In genomic region chrX:134683351-134683750, GRCh38 we compare ENCODE assay signal across 32 cellular contexts. TPM values are rescaled to one million over a fixed set of nuclear protein-coding genes. Genes with fewer than 3 reads are reported as not detected.
"Had no signal": no experiment of that assay in that cellular context is flagged by ENCODE, and none has a peak within 500 bp of the region (broad histone marks: within the 10 kb centered on the region; RNA-seq: fewer than 3 reads in every experiment).

No MANE protein-coding gene starts in this region.

- ATAC-seq: esophagus mucosa; heart right ventricle; left cardiac atrium; left lung; mucosa of descending colon; naive thymus-derived CD4-positive, alpha-beta T cell; right cardiac atrium; stimulated activated memory B cell treated with anti-CD40 and anti-IgM and Interleukin-4, amounts not matched to agents 10 μg/mL and 1 μg/mL and 100 μg/mL, for 72 hours; stimulated activated naive CD8-positive, alpha-beta T cell treated with anti-CD3 and anti-CD28 coated beads, Interleukin-15, Interleukin-2, amounts not matched to agents 100 U/mL and 50 U/mL, for 24 hours had no signal

- H3K9me3 ChIP-seq: heart right ventricle, left lung, mucosa of descending colon, prostate gland, sigmoid colon, spleen, testis, tibial artery had no signal

- H3K4me3 Mint-ChIP-seq: endodermal cell; mesothelial cell of epicardium; naive thymus-derived CD4-positive, alpha-beta T cell; nephron progenitor cell; stimulated activated memory B cell treated with anti-CD40 and anti-IgM and Interleukin-4, amounts not matched to agents 10 μg/mL and 1 μg/mL and 100 μg/mL, for 72 hours; type B pancreatic cell had no signal

- H3K4me1 ChIP-seq: left lung, prostate gland, sigmoid colon, spleen, testis, tibial artery had no signal

- H3K4me1 Mint-ChIP-seq: endodermal cell; mesothelial cell of epicardium; stimulated activated memory B cell treated with anti-CD40 and anti-IgM and Interleukin-4, amounts not matched to agents 10 μg/mL and 1 μg/mL and 100 μg/mL, for 72 hours had no signal

- H3K4me3 ChIP-seq: heart right ventricle, left lung, mucosa of descending colon, prostate gland, sigmoid colon, skin epidermis, spleen, testis, tibial artery had no signal

- H3K36me3 ChIP-seq: heart right ventricle, left lung, prostate gland, sigmoid colon, spleen, tibial artery had no signal

- H3K27me3 ChIP-seq: left lung, sigmoid colon, spleen, testis, tibial artery had no signal

- H3K27ac ChIP-seq: epithelial cell of prostate, heart right ventricle, left lung, prostate gland, sigmoid colon, skin epidermis, spleen, testis, tibial artery had no signal

- H3K27ac Mint-ChIP-seq: endodermal cell; mesothelial cell of epicardium; naive thymus-derived CD4-positive, alpha-beta T cell; nephron progenitor cell; stimulated activated memory B cell treated with anti-CD40 and anti-IgM and Interleukin-4, amounts not matched to agents 10 μg/mL and 1 μg/mL and 100 μg/mL, for 72 hours; type B pancreatic cell had no signal

- H3K36me3 Mint-ChIP-seq: mesothelial cell of epicardium; naive thymus-derived CD4-positive, alpha-beta T cell; stimulated activated memory B cell treated with anti-CD40 and anti-IgM and Interleukin-4, amounts not matched to agents 10 μg/mL and 1 μg/mL and 100 μg/mL, for 72 hours; type B pancreatic cell had no signal

- H3K9me3 Mint-ChIP-seq: naive thymus-derived CD4-positive, alpha-beta T cell; stimulated activated memory B cell treated with anti-CD40 and anti-IgM and Interleukin-4, amounts not matched to agents 10 μg/mL and 1 μg/mL and 100 μg/mL, for 72 hours; type B pancreatic cell had no signal

- DNase-seq: effector CD8-positive, alpha-beta T cell; endodermal cell; foreskin melanocyte; glutamatergic neuron; heart right ventricle; hippocampal formation; left cardiac atrium; left lung; mesenchymal stem cell; mucosa of descending colon; naive thymus-derived CD4-positive, alpha-beta T cell; nephron progenitor cell; nucleus accumbens; right cardiac atrium; sigmoid colon; spleen; stimulated activated CD4-positive, alpha-beta T cell treated with anti-CD3 and anti-CD28 coated beads, Interleukin-4, amount 100 ng/mL, for 4 hours; stimulated activated naive CD8-positive, alpha-beta T cell treated with anti-CD3 and anti-CD28 coated beads, Interleukin-15, Interleukin-2, amounts not matched to agents 100 U/mL and 50 U/mL, for 24 hours; substantia nigra; testis; tibial artery had no signal

- H3K27me3 Mint-ChIP-seq: naive thymus-derived CD4-positive, alpha-beta T cell; type B pancreatic cell had no signal

RNA-seq across cellular contexts. Expression of gene PLAC1, which starts 25.1 kb away (rescaled TPM):
- total RNA-seq: endodermal cell; esophagus mucosa; heart right ventricle; kidney epithelial cell; left cardiac atrium; left lung; lung microvascular endothelial cell; mucosa of descending colon; naive thymus-derived CD4-positive, alpha-beta T cell; osteocyte; renal cortical epithelial cell; right cardiac atrium; spleen had no signal
- polyA plus RNA-seq: heart right ventricle; naive thymus-derived CD4-positive, alpha-beta T cell; right cardiac atrium; spleen had no signal
